In genomic region chr7:54878339-54878738, GRCh38 we compare ENCODE assay signal across 1 cellular context.
TF ChIP-seq lines count a peak whose summit lies in the region.

No MANE protein-coding gene starts in this region.

TF ChIP-seq in HepG2, 621 proteins besides CTCF, POLR2A, EP300 and RAD21 (continued from another document):
- TF ChIP-seq ZBTB49 (CRISPR knock-in tag; IDR thresholded peaks at IDR 0.05; ENCODE audit: borderline replicate concordance) (no peak), XBP1 (CRISPR knock-in tag; IDR thresholded peaks at IDR 0.05) (no peak), RARG (CRISPR knock-in tag; IDR thresholded peaks at IDR 0.05; ENCODE audit: low read depth) (no peak), ZBTB20 (CRISPR knock-in tag; IDR thresholded peaks at IDR 0.05; ENCODE audit: borderline replicate concordance, low read depth) (no peak), ZMAT5 (CRISPR knock-in tag; IDR thresholded peaks at IDR 0.05; ENCODE audit: borderline replicate concordance, low read depth) (no peak), ZNF652 (CRISPR knock-in tag; IDR thresholded peaks at IDR 0.05; ENCODE audit: borderline replicate concordance, low read depth) (no peak)
TF ChIP-seq in HepG2: peak in this region for 0.
